20 cellular contexts compared by ENCODE assay signal in the genomic region with DNA sequence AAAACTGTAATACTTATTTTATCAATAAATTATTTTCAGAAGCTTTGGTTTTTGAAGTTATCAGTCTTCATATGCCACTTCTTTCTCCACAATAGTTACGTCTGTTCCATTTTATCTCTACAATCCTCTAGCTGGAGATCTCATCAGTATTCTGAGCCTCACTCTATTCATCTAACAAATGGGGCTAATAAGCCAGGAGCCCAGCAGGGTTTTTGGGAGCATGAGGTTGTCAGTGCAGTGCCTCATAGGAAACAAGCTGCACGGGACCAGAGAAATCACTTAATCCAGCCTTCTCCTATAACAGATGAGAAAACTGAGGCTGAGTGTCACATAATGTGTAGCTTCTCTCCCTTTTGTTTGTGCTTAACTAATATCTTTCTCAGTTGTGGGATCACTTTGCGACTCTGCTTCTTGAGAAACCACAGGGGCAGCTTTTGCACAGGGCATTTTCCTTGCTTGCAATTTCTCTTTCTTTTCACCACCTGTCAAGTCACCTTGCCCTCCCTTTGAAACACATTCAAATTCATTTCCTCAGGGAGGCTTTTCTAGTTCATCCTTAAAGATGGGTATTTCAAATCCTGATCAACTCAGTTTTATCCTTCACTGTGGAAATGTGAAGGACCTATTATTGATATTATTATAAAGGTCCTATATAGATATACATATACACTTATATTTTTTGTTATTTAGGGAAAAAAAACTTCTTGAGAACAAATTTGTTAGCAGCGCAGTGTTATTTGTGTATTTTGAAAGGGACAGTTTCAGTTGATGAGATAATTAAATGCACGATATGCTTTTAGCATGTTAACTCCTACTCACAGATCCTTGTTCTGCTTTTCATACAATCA.
DNase-seq lines count a peak whose midpoint lies in the region; ATAC-seq, FAIRE-seq and TF ChIP-seq lines count a peak whose summit lies in the region.
"Had no signal": no experiment of that assay in that cellular context is flagged by ENCODE, and none has a peak within 500 bp of the region (broad histone marks: within the 10 kb centered on the region; RNA-seq: fewer than 3 reads in every experiment).

No MANE protein-coding gene starts in this region.

- FAIRE-seq in GM12878 (lab: Jason Lieb, UNC), result peak; percentile 31

- H3K36me3 ChIP-seq in GM12878 (ENCODE audit: control insufficient read depth in 2 of 2, insufficient read depth in 2 of 2, low read length in 1 of 2), result no peaks in the 10 kb centered on the region; a peak in 2 of 4 replicates
- no peaks in the 10 kb centered on the region for H3K36me3 ChIP-seq in thyroid gland
- no peaks in the 10 kb centered on the region for H3K36me3 ChIP-seq in Karpas-422 (ENCODE audit: insufficient read depth, low read length)
- H3K36me3 ChIP-seq: MG63 had no signal

- H3K4me3 Mint-ChIP-seq in T-helper 17 cell, result no peak overlapping the region
- H3K4me3 Mint-ChIP-seq: natural killer cell treated with Interleukin-12 subunit alpha and Interleukin-12 subunit beta and Interleukin-15 and Interleukin-18, amount 100 ng/mL, for 72 hours; stimulated activated naive CD8-positive, alpha-beta T cell treated with anti-CD3 and anti-CD28 coated beads, Interleukin-15, Interleukin-2, amounts not matched to agents 100 ng/mL and 50 ng/mL, for 24 hours; T-cell had no signal

- H3K27me3 ChIP-seq in GM12878 (replicated peaks in 1 of 2; ENCODE audit: control insufficient read depth in 2 of 2, insufficient read depth in 2 of 2, low read length in 1 of 2), result no peaks in the 10 kb centered on the region
- H3K27me3 ChIP-seq in thyroid gland, result no peaks in the 10 kb centered on the region
- no peaks in the 10 kb centered on the region for H3K27me3 ChIP-seq in Karpas-422 (ENCODE audit: low read length)
- H3K27me3 ChIP-seq: MG63 had no signal

- ATAC-seq in GM19467 (IDR thresholded peaks at IDR 0.05; ENCODE audit: unreplicated experiment), result peak; percentile 47
- peak; percentile 65 for ATAC-seq in HG03354 (IDR thresholded peaks at IDR 0.05; ENCODE audit: poor library complexity, severe bottlenecking, unreplicated experiment)
- peak; percentile 82 for ATAC-seq in GM12878
- no peak for ATAC-seq in HG03045 (IDR thresholded peaks at IDR 0.05; ENCODE audit: unreplicated experiment)
- no peak for ATAC-seq in T-helper 17 cell
- ATAC-seq: activated CD4-positive, CD25-positive, alpha-beta regulatory T cell treated with anti-CD3 and anti-CD28 coated beads, Interleukin-2, amount 50 U/mL, for 24 hours; natural killer cell treated with Interleukin-12 subunit alpha and Interleukin-12 subunit beta and Interleukin-15 and Interleukin-18, amount 100 ng/mL, for 72 hours; T-cell had no signal

- H3K79me2 ChIP-seq in GM12878 (ENCODE audit: control insufficient read depth, insufficient read depth, low read length), result peaks cover 76% of the 10 kb centered on the region
- no peaks in the 10 kb centered on the region for H3K79me2 ChIP-seq in Karpas-422 (ENCODE audit: low read length)

- intact Hi-C loops in GM12878 (cut with micrococcal nuclease; ENCODE audit: unreplicated experiment), result loop anchor here (5.0 to 10.0 kb wide), 2 partner anchors 67 to 106 kb away; partner anchors contain the start of gene SIPA1L1
- intact Hi-C loops in thyroid gland (cut with DNase I), result no loop called here

- TF ChIP-seq RAD21 in GM12878 (IDR thresholded peaks at IDR 0.05; ENCODE audit: insufficient read depth, low read depth, low read length), result no peak

- TF ChIP-seq POLR2A in GM12878 (IDR thresholded peaks at IDR 0.05; ENCODE audit: low read depth, low read length) (no peak), thyroid gland (IDR thresholded peaks at IDR 0.05) (no peak)

- no peak overlapping the region for H3K27ac Mint-ChIP-seq in T-helper 17 cell
- H3K27ac Mint-ChIP-seq: stimulated activated naive CD8-positive, alpha-beta T cell treated with anti-CD3 and anti-CD28 coated beads, Interleukin-15, Interleukin-2, amounts not matched to agents 100 ng/mL and 50 ng/mL, for 24 hours; T-cell had no signal

- no peaks in the 10 kb centered on the region for H3K27me3 Mint-ChIP-seq in T-helper 17 cell
- H3K27me3 Mint-ChIP-seq: natural killer cell treated with Interleukin-12 subunit alpha and Interleukin-12 subunit beta and Interleukin-15 and Interleukin-18, amount 100 ng/mL, for 72 hours; stimulated activated naive CD8-positive, alpha-beta T cell treated with anti-CD3 and anti-CD28 coated beads, Interleukin-15, Interleukin-2, amounts not matched to agents 100 ng/mL and 50 ng/mL, for 24 hours; T-cell had no signal

- H3K27ac ChIP-seq in GM12878 (ENCODE audit: control insufficient read depth, insufficient read depth), result peak overlapping the region; percentile 84
- no peak overlapping the region for H3K27ac ChIP-seq in thyroid gland
- no peak overlapping the region for H3K27ac ChIP-seq in Karpas-422 (ENCODE audit: low read length)
- H3K27ac ChIP-seq: coronary artery had no signal

- DNase-seq in GM12878 (ENCODE audit: low read depth, low spot score) (peak; percentile 73), thyroid gland (no peak), Karpas-422 (no peak), T-helper 17 cell (no peak)
- DNase-seq: activated naive CD4-positive, alpha-beta T cell; COR-L47; immature natural killer cell; MG63; NCI-H2081 treated with DMSO at 0.1 percent for 48 hours; NCI-H748 treated with DMSO at 0.1 percent for 48 hours; RPMI8226; T-cell had no signal

- H3K9ac ChIP-seq in GM12878 (ENCODE audit: control insufficient read depth, insufficient read depth, low read length) (peak overlapping the region; percentile 56), Karpas-422 (ENCODE audit: low read length) (no peak overlapping the region)

- WGBS in GM12878 (ENCODE audit: insufficient coverage, insufficient replicate concordance, low lambda C conversion rate, missing lambda C conversion rate), result 47% methylated on average over 5 of the region's 5 CpGs
- WGBS in thyroid gland, 2 donors, result 94 to 97% methylated on average over 5 of the region's 5 CpGs

- no peaks in the 10 kb centered on the region for H4K20me1 ChIP-seq in GM12878 (ENCODE audit: control insufficient read depth, insufficient read depth)
- peaks cover 4% of the 10 kb centered on the region; the same call in 1 of the 2 replicates for H4K20me1 ChIP-seq in Karpas-422 (ENCODE audit: insufficient read depth, low read depth, low read length)

- peak overlapping the region; percentile 94 for H3K4me2 ChIP-seq in GM12878 (ENCODE audit: control insufficient read depth, insufficient read depth)
- no peak overlapping the region for H3K4me2 ChIP-seq in Karpas-422 (ENCODE audit: low read depth, low read length, poor library complexity, severe bottlenecking)

- H3K9me3 ChIP-seq in GM12878 (replicated peaks; ENCODE audit: control insufficient read depth, insufficient read depth, low read length), result peaks cover 11% of the 10 kb centered on the region
- no peaks in the 10 kb centered on the region for H3K9me3 ChIP-seq in thyroid gland
- peaks cover 9% of the 10 kb centered on the region for H3K9me3 ChIP-seq in Karpas-422 (ENCODE audit: low read length)
- no peaks in the 10 kb centered on the region for H3K9me3 ChIP-seq in T-helper 17 cell (ENCODE audit: control insufficient read depth, low read length, poor library complexity, severe bottlenecking)

- TF ChIP-seq CTCF in GM12878 (IDR thresholded peaks at IDR 0.05 in 2 of 3, conservative IDR thresholded peaks at IDR 0.05 in 1 of 3; ENCODE audit: control insufficient read depth in 2 of 3, extremely low read depth in 1 of 3, insufficient read depth in 1 of 3, low read depth in 3 of 3, low read length in 3 of 3), result no peak
- TF ChIP-seq CTCF in thyroid gland (IDR thresholded peaks at IDR 0.05), result no peak

- CTCF ChIA-PET in GM12878 (lab: Yijun Ruan, JAX), result interaction anchor here (0.6 to 2.4 kb wide), 24 partner anchors 9 to 292 kb away, joined by 3 to 11 read pairs (median 4); no protein-coding TSS in a partner anchor

- no peaks in the 10 kb centered on the region for H3K9me2 ChIP-seq in Karpas-422 (replicated peaks; ENCODE audit: insufficient read depth, low read length)

- H3K4me3 ChIP-seq in GM08714 (ENCODE audit: low read length) (peak overlapping the region; percentile 41; the same call in 1 of the 2 replicates), GM12878 (peak overlapping the region; percentile 58; the same call in 1 of the 2 replicates), thyroid gland (replicated peaks in 1 of 3) (no peak overlapping the region), Karpas-422 (ENCODE audit: low read length) (no peak overlapping the region)
- H3K4me3 ChIP-seq: coronary artery, MG63 had no signal

- in situ Hi-C loops in GM12878 (cut with MboI), result no loop called here

- H3K4me1 Mint-ChIP-seq in T-helper 17 cell, result peaks cover 18% of the 10 kb centered on the region

- TF ChIP-seq EP300 in GM12878 (IDR thresholded peaks at IDR 0.05; ENCODE audit: borderline replicate concordance in 1 of 2, control insufficient read depth in 1 of 2, low read depth in 2 of 2, low read length in 2 of 2), result peak; percentile 47 to 60; a peak in 3 of 4 replicates

- POLR2A ChIA-PET in GM12878 (lab: Charles Lee), result interaction anchor here (0.7 to 3.1 kb wide), 24 partner anchors 8 to 185 kb away, joined by 3 to 13 read pairs (median 4); no protein-coding TSS in a partner anchor

- no peaks in the 10 kb centered on the region for H3K36me3 Mint-ChIP-seq in T-helper 17 cell (ENCODE audit: low read depth)

- no TSS peak for BruUV-seq in GM12878 (replicated peaks; lab: Mats Ljungman, UMichigan)

- H2AFZ ChIP-seq in GM12878 (ENCODE audit: control insufficient read depth, low read depth, low read length) (no peak overlapping the region), Karpas-422 (ENCODE audit: low read length) (no peak overlapping the region)

- peaks cover 33% of the 10 kb centered on the region for H3K4me1 ChIP-seq in GM12878 (ENCODE audit: control insufficient read depth, insufficient read depth, low read length)
- H3K4me1 ChIP-seq in thyroid gland, result no peaks in the 10 kb centered on the region
- peaks cover 3% of the 10 kb centered on the region; the same call in 1 of the 2 replicates for H3K4me1 ChIP-seq in Karpas-422 (ENCODE audit: low read length)

- RAD21 ChIA-PET in GM12878 (lab: Charles Lee; ENCODE audit: unreplicated experiment), result interaction anchor here (0.7 to 4.1 kb wide), 49 partner anchors 10 to 325 kb away, joined by 3 to 39 read pairs (median 4); no protein-coding TSS in a partner anchor

- SMC1A ChIA-PET in GM12878 (lab: Charles Lee; ENCODE audit: uncharacterized antibody, unreplicated experiment), result interaction anchor here (0.9 to 6.2 kb wide), 49 partner anchors 8 to 322 kb away, joined by 3 to 63 read pairs (median 7); no protein-coding TSS in a partner anchor

TF ChIP-seq in GM12878, 131 proteins besides CTCF, POLR2A, EP300 and RAD21 (continues in another document):
- TF ChIP-seq ETV6 (conservative IDR thresholded peaks at IDR 0.05 in 1 of 2, IDR thresholded peaks at IDR 0.05 in 1 of 2; ENCODE audit: borderline replicate concordance in 1 of 2, low read depth in 1 of 2) (peak in 1 of 2 experiments; percentile 14; a peak in 1 of 4 replicates), MTA2 (IDR thresholded peaks at IDR 0.05; ENCODE audit: low read depth) (peak; percentile 72)

Comparison
In these comparisons a context has a peak if more than half of its experiments do, and no peak if none do; other contexts are left out.
1. H3K4me3 ChIP-seq: peak in GM08714 (single experiment) and GM12878 (single experiment); none in thyroid gland (0 of 3) and Karpas-422 (single experiment).
2. ATAC-seq: peak in GM19467 (single experiment), HG03354 (single experiment) and GM12878 (single experiment); none in HG03045 (single experiment) and T-helper 17 cell (single experiment).